ENCODE assay signal across 1 cellular context in genomic region chr1:44739361-44740178, GRCh38.
TF ChIP-seq lines count a peak whose summit lies in the region.

TSS of gene KIF2C (plus strand) at chr1:44739837. CDS start at chr1:44739933, 96 bp downstream.

TF ChIP-seq in HepG2, 621 proteins besides CTCF, POLR2A, EP300 and RAD21 (continued from another document and continues in another):
- TF ChIP-seq ZBTB40 (IDR thresholded peaks at IDR 0.05): no peak
- TF ChIP-seq ZBTB40 (CRISPR knock-in tag; IDR thresholded peaks at IDR 0.05): no peak; the same call in 1 of the 2 replicates
- TF ChIP-seq ZNF263 (CRISPR knock-in tag; IDR thresholded peaks at IDR 0.05): no peak
- no peak for TF ChIP-seq ZNF460 (CRISPR knock-in tag; IDR thresholded peaks at IDR 0.05; ENCODE audit: borderline replicate concordance)
- TF ChIP-seq ZNF234 (CRISPR knock-in tag; conservative IDR thresholded peaks at IDR 0.05): no peak
- TF ChIP-seq HBP1 (CRISPR knock-in tag; IDR thresholded peaks at IDR 0.05; ENCODE audit: low read depth): peak; percentile 79
- no peak for TF ChIP-seq HNRNPH1 (optimal IDR thresholded peaks at IDR 0.05; ENCODE audit: low read depth, low read length)
- TF ChIP-seq ZNF703 (CRISPR knock-in tag; IDR thresholded peaks at IDR 0.05; ENCODE audit: borderline replicate concordance): no peak
- no peak for TF ChIP-seq ZNF737 (CRISPR knock-in tag; IDR thresholded peaks at IDR 0.05; ENCODE audit: borderline replicate concordance)
- TF ChIP-seq CSRNP2 (CRISPR knock-in tag; conservative IDR thresholded peaks at IDR 0.05; ENCODE audit: low read depth): no peak
- peak; percentile 63; the same call in 1 of the 2 replicates for TF ChIP-seq ZNF264 (CRISPR knock-in tag; IDR thresholded peaks at IDR 0.05)
- TF ChIP-seq DPF2 (CRISPR knock-in tag; IDR thresholded peaks at IDR 0.05; ENCODE audit: borderline replicate concordance, low read depth): no peak
- peak; percentile 75; the same call in 1 of the 2 replicates for TF ChIP-seq ZNF704 (CRISPR knock-in tag; IDR thresholded peaks at IDR 0.05; ENCODE audit: borderline replicate concordance)
- TF ChIP-seq HIC2 (CRISPR knock-in tag; IDR thresholded peaks at IDR 0.05; ENCODE audit: low read depth): no peak
- no peak for TF ChIP-seq GLMP (CRISPR knock-in tag; IDR thresholded peaks at IDR 0.05; ENCODE audit: borderline replicate concordance)
- no peak for TF ChIP-seq THAP8 (CRISPR knock-in tag; IDR thresholded peaks at IDR 0.05; ENCODE audit: borderline replicate concordance)
- peak; percentile 66; the same call in 1 of the 2 replicates for TF ChIP-seq HOXA5 (CRISPR knock-in tag; IDR thresholded peaks at IDR 0.05)
- TF ChIP-seq ARID4A (CRISPR knock-in tag; IDR thresholded peaks at IDR 0.05; ENCODE audit: borderline replicate concordance): peak; percentile 100
- TF ChIP-seq ZSCAN20 (CRISPR knock-in tag; IDR thresholded peaks at IDR 0.05; ENCODE audit: borderline replicate concordance): no peak
- no peak for TF ChIP-seq ZBTB44 (CRISPR knock-in tag; IDR thresholded peaks at IDR 0.05)
- TF ChIP-seq NFRKB (IDR thresholded peaks at IDR 0.05): no peak
- 0 out of 2 replicates have a peak, but pooled peaks have one; percentile 46 for TF ChIP-seq ZNF607 (CRISPR knock-in tag; IDR thresholded peaks at IDR 0.05; ENCODE audit: borderline replicate concordance)
- TF ChIP-seq KDM6A (CRISPR knock-in tag; IDR thresholded peaks at IDR 0.05; ENCODE audit: low read depth): no peak
- no peak for TF ChIP-seq ZFP62 (CRISPR knock-in tag; IDR thresholded peaks at IDR 0.05)
- TF ChIP-seq IKZF5 (CRISPR knock-in tag; IDR thresholded peaks at IDR 0.05): peak; percentile 47; the same call in 1 of the 2 replicates
- TF ChIP-seq MIXL1 (CRISPR knock-in tag; IDR thresholded peaks at IDR 0.05): peak; percentile 42; the same call in 1 of the 2 replicates
- TF ChIP-seq RXRB (CRISPR knock-in tag; IDR thresholded peaks at IDR 0.05; ENCODE audit: borderline replicate concordance): peak; percentile 49; the same call in 1 of the 2 replicates
- TF ChIP-seq ZNF598 (CRISPR knock-in tag; IDR thresholded peaks at IDR 0.05; ENCODE audit: borderline replicate concordance): peak; percentile 95
- TF ChIP-seq ATF7 (IDR thresholded peaks at IDR 0.05): no peak
- TF ChIP-seq ATF7 (CRISPR knock-in tag; IDR thresholded peaks at IDR 0.05): peak; percentile 68
